In genomic region chrX:102599084-102599949, GRCh38 we compare ENCODE assay signal across 8 cellular contexts. TPM values are rescaled to one million over a fixed set of nuclear protein-coding genes. Genes with fewer than 3 reads are reported as not detected.
DNase-seq lines count a peak whose midpoint lies in the region; ATAC-seq and TF ChIP-seq lines count a peak whose summit lies in the region.

Gene ARMCX5, plus strand, starts transcription at chrX:102599515. Its CDS starts 2,627 bp downstream, at chrX:102602142.

- H3K27me3 ChIP-seq in NT2/D1 (ENCODE audit: insufficient read depth, insufficient read length) (no peaks in the 10 kb centered on the region), mononuclear cell (ENCODE audit: insufficient read depth, low read length) (no peaks in the 10 kb centered on the region)

- TF ChIP-seq CTCF in epithelial cell of proximal tubule (conservative IDR thresholded peaks at IDR 0.05; ENCODE audit: low read depth, low read length) = no peak

- H3K9ac ChIP-seq in NT2/D1 (ENCODE audit: insufficient read length, low read depth) = peak within 1 kb of the TSS; percentile 88

- peak; percentile 81 for ATAC-seq in GM21367 (IDR thresholded peaks at IDR 0.05; ENCODE audit: unreplicated experiment)

- DNase-seq in COLO668 (lab: John Stamatoyannopoulos, UW; ENCODE audit: unreplicated experiment) (peak; percentile 81), HT1080 (ENCODE audit: low read depth) (peak; percentile 74), NT2/D1 (ENCODE audit: low read depth, low spot score) (peak; percentile 63), epithelial cell of proximal tubule (ENCODE audit: low read depth) (peak; percentile 54)
- peak; percentile 69 for DNase-seq in activated CD8-positive, alpha-beta memory T cell treated with anti-CD3 and anti-CD28 coated beads, Interleukin-2, amount 50 U/mL, for 48 hours
- DNase-seq in stimulated activated CD8-positive, alpha-beta memory T cell treated with anti-CD3 and anti-CD28 coated beads, Interleukin-2, amount 100 ng/mL, for 48 hours (ENCODE audit: low read depth in 2 of 2) = peak; percentile 26 to 43

- no peaks in the 10 kb centered on the region for H3K9me3 ChIP-seq in NT2/D1 (ENCODE audit: insufficient read depth, low read length)
- H3K9me3 ChIP-seq in mononuclear cell (ENCODE audit: low read depth, low read length) = no peaks in the 10 kb centered on the region

- peak within 1 kb of the TSS; percentile 84 for H3K4me3 ChIP-seq in NT2/D1 (ENCODE audit: insufficient read length, low read depth)
- H3K4me3 ChIP-seq in epithelial cell of proximal tubule (ENCODE audit: low read depth, low read length) = peak within 1 kb of the TSS; percentile 79
- peak within 1 kb of the TSS; percentile 73 for H3K4me3 ChIP-seq in mononuclear cell (ENCODE audit: low read length)

- H3K36me3 ChIP-seq in NT2/D1 (ENCODE audit: insufficient read depth, insufficient read length, low read length) = peaks cover 24% of the 10 kb centered on the region

- H3K4me1 ChIP-seq in NT2/D1 (ENCODE audit: insufficient read depth, insufficient read length) (peaks cover 2% of the 10 kb centered on the region), mononuclear cell (ENCODE audit: insufficient read depth, low read length) (peaks cover 12% of the 10 kb centered on the region)

RNA-seq across cellular contexts. Expression of gene ARMCX5, which starts in this region (rescaled TPM):
- total RNA-seq in HT1080 (2014; rRNA removed; shearing (Covaris generic)) = 11.5 and 22.3 TPM in 2 replicates
- polyA plus RNA-seq in HT1080 (2015; cell fraction: cytosol; rRNA removed) = 7.1 and 8.7 TPM in 2 replicates
- 13.5 and 13.7 TPM in 2 replicates for polyA plus RNA-seq in HT1080 (2015; cell fraction: nucleus; rRNA removed)
- total RNA-seq in epithelial cell of proximal tubule (6.1 and 6.4 TPM in 2 replicates), mononuclear cell (16.4 TPM)

Comparison
In these comparisons a context has a peak if more than half of its experiments do, and no peak if none do; other contexts are left out.
1. Peak in every context shown above with its lines: DNase-seq, ATAC-seq and H3K4me3 ChIP-seq.